20 cellular contexts compared by ENCODE assay signal in the genomic region with DNA sequence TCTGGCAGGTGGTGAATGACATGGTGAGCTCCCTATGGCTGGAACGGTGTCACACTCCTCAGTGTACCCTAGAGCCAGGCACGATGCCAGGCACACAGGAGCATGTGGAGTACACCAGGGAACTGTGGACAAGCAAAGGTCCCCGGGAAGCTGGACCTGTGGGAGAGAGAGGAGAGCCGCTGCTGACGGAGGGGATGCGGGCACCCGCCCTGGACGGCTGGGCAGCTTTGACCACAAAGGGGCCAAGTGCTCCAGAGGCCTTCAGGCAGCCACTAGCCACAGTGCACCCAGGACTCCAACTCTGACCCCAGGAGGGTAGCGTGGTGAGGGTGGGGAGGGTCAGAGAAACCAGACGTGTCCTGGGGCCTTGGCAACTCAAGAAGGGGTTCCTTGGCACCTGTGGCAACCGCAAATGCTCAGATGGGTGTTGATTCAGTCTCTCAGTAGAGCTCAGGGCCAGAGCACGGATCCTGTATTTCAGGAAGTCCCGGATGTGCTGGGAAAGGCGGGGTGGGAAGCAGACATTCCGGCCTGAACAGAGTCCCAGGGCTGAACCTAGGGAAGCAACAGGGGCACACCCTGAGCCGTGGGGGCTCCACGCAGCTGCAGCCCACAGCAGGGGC. TPM values are rescaled to one million over a fixed set of nuclear protein-coding genes. Genes with fewer than 3 reads are reported as not detected.
A peak's percentile ranks its signal among the peaks of the same experiment; 100 is the strongest.
DNase-seq lines count a peak whose midpoint lies in the region; ATAC-seq and TF ChIP-seq lines count a peak whose summit lies in the region.
"Had no signal": no experiment of that assay in that cellular context is flagged by ENCODE, and none has a peak within 500 bp of the region (broad histone marks: within the 10 kb centered on the region; RNA-seq: fewer than 3 reads in every experiment).

No MANE protein-coding gene starts in this region.

- ATAC-seq in Right ventricle myocardium inferior (peak; percentile 52), psoas muscle (peak; percentile 14 to 68 (median 44)), aorta (ENCODE audit: low FRiP score) (peak; percentile 33)
- ATAC-seq in stimulated activated effector memory CD8-positive, alpha-beta T cell treated with anti-CD3 and anti-CD28 coated beads, Interleukin-12 subunit alpha, Interleukin-12 subunit beta, amount 100 ng/mL, for 72 hours = no peak
- ATAC-seq: activated CD8-positive, alpha-beta memory T cell treated with anti-CD3 and anti-CD28 coated beads, Interleukin-2, amount 10 ng/mL, durations not matched to agents 7 days and 5 days; activated naive CD4-positive, alpha-beta T cell treated with anti-CD3 and anti-CD28 coated beads, Interleukin-2, amount 50 U/mL, for 72 hours; SK-N-SH treated with all-trans-retinoic acid at 6 μM for 48 hours; WTC11 had no signal

- H3K36me3 ChIP-seq in psoas muscle (ENCODE audit: insufficient read depth in 1 of 2, low read depth in 1 of 2) (no peaks in the 10 kb centered on the region), aorta (ENCODE audit: control insufficient read depth in 1 of 2, insufficient read depth in 2 of 2, low read length in 1 of 2) (no peaks in the 10 kb centered on the region)

- H3K27ac Mint-ChIP-seq in stimulated activated effector memory CD8-positive, alpha-beta T cell treated with anti-CD3 and anti-CD28 coated beads, Interleukin-12 subunit alpha, Interleukin-12 subunit beta, amount 100 ng/mL, for 72 hours = no peak overlapping the region
- H3K27ac Mint-ChIP-seq: activated CD8-positive, alpha-beta memory T cell treated with anti-CD3 and anti-CD28 coated beads, Interleukin-2, amount 10 ng/mL, durations not matched to agents 7 days and 5 days; activated naive CD4-positive, alpha-beta T cell treated with anti-CD3 and anti-CD28 coated beads, Interleukin-2, amount 50 U/mL, for 72 hours; WTC11 had no signal

- H3K9me3 ChIP-seq in psoas muscle (no peaks in the 10 kb centered on the region), aorta (ENCODE audit: control insufficient read depth, low read length) (no peaks in the 10 kb centered on the region)
- H3K9me3 ChIP-seq: A549 had no signal

- intact Hi-C loops in Right ventricle myocardium inferior (cut with DNase I) = no loop called here
- intact Hi-C loops in cardiac septum (cut with DNase I) = no loop called here
- intact Hi-C loops in psoas muscle (cut with DNase I) = no loop called here
- intact Hi-C loops in aorta (cut with DNase I) = no loop called here

- no peak for DNase-seq in Right ventricle myocardium inferior (ENCODE audit: missing footprints)
- DNase-seq in cardiac septum (ENCODE audit: low spot score) = no peak
- peak; percentile 73 for DNase-seq in islet precursor cell
- no peak for DNase-seq in psoas muscle
- DNase-seq in aorta = no peak
- no peak for DNase-seq in activated CD4-positive, alpha-beta T cell treated with anti-CD3 and anti-CD28 coated beads, Interleukin-2, amount 50 U/mL, for 48 hours
- no peak for DNase-seq in activated CD8-positive, alpha-beta memory T cell treated with anti-CD3 and anti-CD28 coated beads, Interleukin-2, amount 50 U/mL, for 48 hours
- no peak for DNase-seq in stimulated activated effector memory CD8-positive, alpha-beta T cell treated with anti-CD3 and anti-CD28 coated beads, Interleukin-12 subunit alpha, Interleukin-12 subunit beta, amount 100 ng/mL, for 72 hours (ENCODE audit: low spot score in 2 of 2)
- DNase-seq: activated CD8-positive, alpha-beta memory T cell treated with anti-CD3 and anti-CD28 coated beads, Interleukin-2, amount 10 ng/mL, durations not matched to agents 7 days and 5 days; caudate nucleus; GF-D8; NCI-H1694 treated with DMSO at 0.1 percent for 48 hours; NCI-H774 had no signal

- WGBS in psoas muscle, 3 donors = 52 to 63% (median 55%) methylated on average over 17 of the region's 17 CpGs
- WGBS in aorta, 2 donors = 77 to 79% methylated on average over 17 of the region's 17 CpGs

- H3K4me1 ChIP-seq in psoas muscle (peaks cover 12% of the 10 kb centered on the region), aorta (ENCODE audit: control insufficient read depth in 1 of 2, insufficient read depth in 2 of 2, low read length in 2 of 2) (no peaks in the 10 kb centered on the region)

- H3K27ac ChIP-seq in psoas muscle (no peak overlapping the region), aorta (ENCODE audit: low read depth in 1 of 2, low read length in 2 of 2) (no peak overlapping the region)
- H3K27ac ChIP-seq: A549 had no signal

- no peak overlapping the region for H3K4me3 Mint-ChIP-seq in stimulated activated effector memory CD8-positive, alpha-beta T cell treated with anti-CD3 and anti-CD28 coated beads, Interleukin-12 subunit alpha, Interleukin-12 subunit beta, amount 100 ng/mL, for 72 hours
- H3K4me3 Mint-ChIP-seq: activated CD8-positive, alpha-beta memory T cell treated with anti-CD3 and anti-CD28 coated beads, Interleukin-2, amount 10 ng/mL, durations not matched to agents 7 days and 5 days; WTC11 had no signal

- H3K9me3 Mint-ChIP-seq in stimulated activated effector memory CD8-positive, alpha-beta T cell treated with anti-CD3 and anti-CD28 coated beads, Interleukin-12 subunit alpha, Interleukin-12 subunit beta, amount 100 ng/mL, for 72 hours = no peaks in the 10 kb centered on the region
- H3K9me3 Mint-ChIP-seq: activated naive CD4-positive, alpha-beta T cell treated with anti-CD3 and anti-CD28 coated beads, Interleukin-2, amount 50 U/mL, for 72 hours; IgD-negative memory B cell had no signal

- H3K27me3 ChIP-seq in psoas muscle (ENCODE audit: insufficient read depth in 3 of 3, low read length in 2 of 3) = no peaks in the 10 kb centered on the region
- H3K27me3 ChIP-seq in aorta (ENCODE audit: control insufficient read depth in 1 of 2, insufficient read depth in 2 of 2, low read length in 1 of 2) = no peaks in the 10 kb centered on the region

- H3K4me3 ChIP-seq in psoas muscle = no peak overlapping the region
- no peak overlapping the region for H3K4me3 ChIP-seq in aorta (ENCODE audit: low read length in 2 of 2)
- H3K4me3 ChIP-seq: A549 had no signal

- no peak for TF ChIP-seq CTCF in psoas muscle (IDR thresholded peaks at IDR 0.05)

- H3K4me1 Mint-ChIP-seq in stimulated activated effector memory CD8-positive, alpha-beta T cell treated with anti-CD3 and anti-CD28 coated beads, Interleukin-12 subunit alpha, Interleukin-12 subunit beta, amount 100 ng/mL, for 72 hours = peaks cover 6% of the 10 kb centered on the region
- H3K4me1 Mint-ChIP-seq: activated CD8-positive, alpha-beta memory T cell treated with anti-CD3 and anti-CD28 coated beads, Interleukin-2, amount 10 ng/mL, durations not matched to agents 7 days and 5 days; WTC11 had no signal

- no peaks in the 10 kb centered on the region for H3K36me3 Mint-ChIP-seq in stimulated activated effector memory CD8-positive, alpha-beta T cell treated with anti-CD3 and anti-CD28 coated beads, Interleukin-12 subunit alpha, Interleukin-12 subunit beta, amount 100 ng/mL, for 72 hours
- H3K36me3 Mint-ChIP-seq: activated CD8-positive, alpha-beta memory T cell treated with anti-CD3 and anti-CD28 coated beads, Interleukin-2, amount 10 ng/mL, durations not matched to agents 7 days and 5 days; activated naive CD4-positive, alpha-beta T cell treated with anti-CD3 and anti-CD28 coated beads, Interleukin-2, amount 50 U/mL, for 72 hours; IgD-negative memory B cell had no signal

RNA-seq across cellular contexts. Expression of a gene that starts 2.3 kb away (rescaled TPM):
- not detected for total RNA-seq in Right ventricle myocardium inferior
- not detected for total RNA-seq in cardiac septum
- not detected for total RNA-seq in psoas muscle
- polyA plus RNA-seq in psoas muscle = not detected
- total RNA-seq in aorta = not detected
- 1 to 10 TPM in 1 of 2 donors, not detected in 1; 5.5 TPM for polyA plus RNA-seq in aorta
- total RNA-seq: activated CD8-positive, alpha-beta memory T cell treated with anti-CD3 and anti-CD28 coated beads, Interleukin-2, amount 10 ng/mL, durations not matched to agents 7 days and 5 days; activated naive CD4-positive, alpha-beta T cell treated with anti-CD3 and anti-CD28 coated beads, Interleukin-2, amount 50 U/mL, for 72 hours; WTC11 had no signal
- polyA plus RNA-seq: A549, IgD-negative memory B cell had no signal

RNA-seq across cellular contexts. Expression of a gene that starts 7.9 kb away (rescaled TPM):
- total RNA-seq in Right ventricle myocardium inferior (not detected), cardiac septum (not detected), psoas muscle (not detected), aorta (under 1 TPM; 0.13 to 0.45 TPM)
- polyA plus RNA-seq in psoas muscle (under 1 TPM in 1 of 3 donors, not detected in 2; 0.01 TPM), aorta (not detected)
- total RNA-seq: activated CD8-positive, alpha-beta memory T cell treated with anti-CD3 and anti-CD28 coated beads, Interleukin-2, amount 10 ng/mL, durations not matched to agents 7 days and 5 days; activated naive CD4-positive, alpha-beta T cell treated with anti-CD3 and anti-CD28 coated beads, Interleukin-2, amount 50 U/mL, for 72 hours; epithelial cell of proximal tubule; WTC11 had no signal
- polyA plus RNA-seq: A549, IgD-negative memory B cell had no signal

RNA-seq across cellular contexts. Expression of a gene that starts 29.6 kb away (rescaled TPM):
- total RNA-seq in Right ventricle myocardium inferior (not detected), cardiac septum (not detected), psoas muscle (under 1 TPM in 1 of 4 donors, not detected in 3; 0.30 TPM), aorta (not detected)
- polyA plus RNA-seq in psoas muscle (1 to 10 TPM in 1 of 3 donors, under 1 TPM in 1, not detected in 1; 0.11 to 1.3 TPM), aorta (not detected)
- total RNA-seq: activated CD8-positive, alpha-beta memory T cell treated with anti-CD3 and anti-CD28 coated beads, Interleukin-2, amount 10 ng/mL, durations not matched to agents 7 days and 5 days; activated naive CD4-positive, alpha-beta T cell treated with anti-CD3 and anti-CD28 coated beads, Interleukin-2, amount 50 U/mL, for 72 hours; epithelial cell of proximal tubule; renal cortical epithelial cell had no signal
- polyA plus RNA-seq: A549, IgD-negative memory B cell had no signal
